17 cellular contexts compared by ENCODE assay signal in the genomic region with DNA sequence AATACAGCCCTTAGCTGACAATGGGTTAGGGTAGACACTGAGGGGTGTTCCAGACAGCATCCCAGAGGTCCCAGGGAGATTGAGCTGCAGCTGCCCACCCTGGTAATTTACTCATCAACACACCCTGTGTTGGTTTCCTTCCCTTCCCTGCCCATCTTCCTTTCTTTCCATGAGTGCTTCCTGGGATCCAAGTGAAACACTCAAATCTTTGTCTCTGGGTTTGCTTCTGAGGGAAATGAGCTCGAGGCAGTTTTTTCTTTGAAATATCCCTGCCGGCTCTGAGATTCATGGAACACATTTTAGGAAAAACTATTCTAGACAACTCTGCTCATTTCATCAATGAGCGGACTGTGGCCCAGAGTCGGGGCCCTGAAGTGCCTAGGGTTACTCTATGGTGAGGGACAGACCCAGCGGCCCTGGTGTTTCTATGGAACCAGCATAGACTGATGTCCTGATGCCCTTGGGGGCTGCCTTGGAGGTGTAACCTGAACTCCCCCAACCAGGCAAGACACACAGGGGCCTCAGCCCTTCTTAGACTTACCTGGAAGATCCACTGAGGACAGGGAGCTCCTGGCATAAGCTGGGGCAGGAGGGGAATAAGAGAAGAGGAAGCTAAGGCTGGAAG. TPM values are rescaled to one million over a fixed set of nuclear protein-coding genes. Genes with fewer than 3 reads are reported as not detected.
"Had no signal": no experiment of that assay in that cellular context is flagged by ENCODE, and none has a peak within 500 bp of the region (broad histone marks: within the 10 kb centered on the region; RNA-seq: fewer than 3 reads in every experiment).

No MANE protein-coding gene starts in this region.

- H3K9me3 ChIP-seq: esophagus muscularis mucosa had no signal

- H3K4me3 ChIP-seq: esophagus muscularis mucosa had no signal

- H3K36me3 ChIP-seq: esophagus muscularis mucosa had no signal

- ATAC-seq: activated CD4-positive, CD25-positive, alpha-beta regulatory T cell treated with anti-CD3 and anti-CD28 coated beads, Interleukin-2, amount 50 U/mL, for 24 hours; left colon; natural killer cell; stimulated activated naive CD8-positive, alpha-beta T cell treated with anti-CD3 and anti-CD28 coated beads, Interleukin-15, Interleukin-2, amounts not matched to agents 100 U/mL and 50 U/mL, for 24 hours had no signal

- H3K27me3 ChIP-seq: esophagus muscularis mucosa had no signal

- DNase-seq: activated effector memory CD4-positive, alpha-beta T cell treated with Interleukin-2 at 50 U/mL for 16 hours; activated naive CD8-positive, alpha-beta T cell treated with anti-CD3 and anti-CD28 coated beads for 36 hours; foreskin fibroblast; immature natural killer cell; left colon; natural killer cell; occipital lobe; stimulated activated CD4-positive, alpha-beta T cell treated with anti-CD3 and anti-CD28 coated beads, Interleukin-4, amount 100 ng/mL, for 1 hour; stimulated activated CD8-positive, alpha-beta memory T cell treated with anti-CD3 and anti-CD28 coated beads, Interleukin-4, amount 100 ng/mL, for 48 hours; stimulated activated naive CD8-positive, alpha-beta T cell treated with anti-CD3 and anti-CD28 coated beads, Interleukin-15, Interleukin-2, amounts not matched to agents 100 U/mL and 50 U/mL, for 24 hours had no signal

- H3K27ac ChIP-seq: esophagus muscularis mucosa had no signal

RNA-seq across cellular contexts. Expression of a gene that starts 24.1 kb away (rescaled TPM):
- total RNA-seq: cerebellum, dermis microvascular lymphatic vessel endothelial cell, left colon, lung microvascular endothelial cell, occipital lobe, pulmonary artery endothelial cell, temporal lobe had no signal
